ENCODE assay signal across 2 cellular contexts in genomic region chr11:16606784-16607674, GRCh38.
TF ChIP-seq lines count a peak whose summit lies in the region.

No MANE protein-coding gene starts in this region.

TF ChIP-seq in IMR-90, 13 proteins besides CTCF, POLR2A, EP300 and RAD21:
- no peak for TF ChIP-seq BHLHE40 (IDR thresholded peaks at IDR 0.05; ENCODE audit: low read depth, low read length)
- peak; percentile 45; the same call in 1 of the 2 replicates for TF ChIP-seq MAZ (IDR thresholded peaks at IDR 0.05; ENCODE audit: borderline replicate concordance, low read depth, low read length)
TF ChIP-seq in IMR-90: peak in this region for 1.

TF ChIP-seq in GM12878, 131 proteins besides CTCF, POLR2A, EP300 and RAD21:
- TF ChIP-seq SUZ12 (IDR thresholded peaks at IDR 0.05; ENCODE audit: unreplicated experiment), result peak; percentile 89
- no peak for TF ChIP-seq ETV6 (conservative IDR thresholded peaks at IDR 0.05 in 1 of 2, IDR thresholded peaks at IDR 0.05 in 1 of 2; ENCODE audit: borderline replicate concordance in 1 of 2, low read depth in 1 of 2)
